Comparison of ENCODE assay signal across 23 cellular contexts in genomic region chr6:17347012-17347411, GRCh38. TPM values are rescaled to one million over a fixed set of nuclear protein-coding genes. Genes with fewer than 3 reads are reported as not detected.
"Had no signal": no experiment of that assay in that cellular context is flagged by ENCODE, and none has a peak within 500 bp of the region (broad histone marks: within the 10 kb centered on the region; RNA-seq: fewer than 3 reads in every experiment).

No MANE protein-coding gene starts in this region.

- H3K27ac ChIP-seq: esophagus squamous epithelium, prostate gland, right atrium auricular region, sigmoid colon, skin epidermis, spleen, suprapubic skin, vagina had no signal

- ATAC-seq: effector memory CD8-positive, alpha-beta T cell; left lobe of liver; naive thymus-derived CD8-positive, alpha-beta T cell; stimulated activated naive CD8-positive, alpha-beta T cell treated with anti-CD3 and anti-CD28 coated beads, Interleukin-15, amount 100 ng/mL, for 72 hours had no signal

- H3K4me1 ChIP-seq: esophagus squamous epithelium, prostate gland, right atrium auricular region, sigmoid colon, spleen, suprapubic skin, vagina had no signal

- H3K9me3 ChIP-seq: esophagus squamous epithelium, prostate gland, right atrium auricular region, sigmoid colon, spleen, suprapubic skin, vagina had no signal

- H3K36me3 ChIP-seq: esophagus squamous epithelium, prostate gland, right atrium auricular region, sigmoid colon, spleen, suprapubic skin, vagina had no signal

- H3K4me3 ChIP-seq: esophagus squamous epithelium, lung, prostate gland, right atrium auricular region, sigmoid colon, skin epidermis, spleen, suprapubic skin, vagina had no signal

- H3K27me3 ChIP-seq: esophagus squamous epithelium, right atrium auricular region, sigmoid colon, spleen, suprapubic skin, vagina had no signal

- DNase-seq: cortex of kidney; effector memory CD8-positive, alpha-beta T cell; erythroblast; esophagus squamous epithelium; foreskin melanocyte; kidney; naive thymus-derived CD8-positive, alpha-beta T cell; nephron progenitor cell; nucleus accumbens; sigmoid colon; spleen; stimulated activated CD4-positive, alpha-beta T cell treated with anti-CD3 and anti-CD28 coated beads, Interleukin-2, amount 100 ng/mL, for 48 hours; stimulated activated naive CD4-positive, alpha-beta T cell; stimulated activated naive CD8-positive, alpha-beta T cell treated with anti-CD3 and anti-CD28 coated beads, Interleukin-15, amount 100 ng/mL, for 72 hours; trophoblast cell had no signal

- FAIRE-seq: endometrium, kidney had no signal

RNA-seq across cellular contexts. Expression of gene CAP2, which starts 46.4 kb away (rescaled TPM):
- total RNA-seq: naive thymus-derived CD8-positive, alpha-beta T cell had no signal
